In genomic region chr12:11767029-11767724, GRCh38 we compare ENCODE assay signal across 11 cellular contexts.
DNase-seq lines count a peak whose midpoint lies in the region; ATAC-seq and TF ChIP-seq lines count a peak whose summit lies in the region.
"Had no signal": no experiment of that assay in that cellular context is flagged by ENCODE, and none has a peak within 500 bp of the region (broad histone marks: within the 10 kb centered on the region; RNA-seq: fewer than 3 reads in every experiment).

No MANE protein-coding gene starts in this region.

- H3K4me2 ChIP-seq in trophoblast cell (ENCODE audit: low read length), result no peak overlapping the region

- no peak overlapping the region for H3K14ac ChIP-seq in trophoblast cell (ENCODE audit: low read length)

- H3K4me3 ChIP-seq in right lobe of liver (no peak overlapping the region), thyroid gland (replicated peaks in 1 of 3) (no peak overlapping the region), trophoblast cell (ENCODE audit: low read depth, low read length) (no peak overlapping the region)

- peaks cover 100% of the 10 kb centered on the region for H3K4me1 Mint-ChIP-seq in activated T-cell treated with anti-CD3 and anti-CD28 coated beads, Interleukin-2, amount 50 U/mL, for 72 hours (ENCODE audit: low read depth)

- H2BK5ac ChIP-seq in trophoblast cell (ENCODE audit: low read depth, low read length, poor library complexity), result no peak overlapping the region

- H3K4me1 ChIP-seq in right lobe of liver, result peaks cover 0 to 31% (median 4%) of the 10 kb centered on the region in 4 donors
- peaks cover 0 to 51% of the 10 kb centered on the region in 2 donors for H3K4me1 ChIP-seq in thyroid gland
- H3K4me1 ChIP-seq in trophoblast cell (ENCODE audit: control insufficient read depth in 1 of 2, insufficient read depth in 2 of 2, low read length in 2 of 2), result peaks cover 9 to 18% of the 10 kb centered on the region in 2 experiments

- intact Hi-C loops in right lobe of liver (cut with DNase I) (no loop called here), thyroid gland (cut with DNase I) (no loop called here)

- no peak overlapping the region for H3K18ac ChIP-seq in trophoblast cell (ENCODE audit: low read length)

- 56% methylated on average over 4 of the region's 4 CpGs for WGBS in right lobe of liver (ENCODE audit: insufficient coverage, low coverage, low lambda C conversion rate, missing lambda C conversion rate)
- 88 to 95% methylated on average over 4 of the region's 4 CpGs for WGBS in thyroid gland, 2 donors
- no CpG with 5 or more reads among the region's 4 CpGs for WGBS in trophoblast cell (ENCODE audit: extremely low coverage, insufficient coverage, insufficient read length)

- H2BK120ac ChIP-seq in trophoblast cell (ENCODE audit: insufficient read depth, low read length, poor library complexity), result no peak overlapping the region

- H3K27ac ChIP-seq in right lobe of liver (peak overlapping the region in 2 of 3 donors; percentile 64 to 77), thyroid gland (peak overlapping the region in 2 of 3 donors; percentile 44 to 51), trophoblast cell (ENCODE audit: low read depth, low read length) (no peak overlapping the region)

- H3K79me1 ChIP-seq in trophoblast cell (ENCODE audit: low read length), result peaks cover 5% of the 10 kb centered on the region

- no peaks in the 10 kb centered on the region for H3K9me3 ChIP-seq in right lobe of liver
- no peaks in the 10 kb centered on the region for H3K9me3 ChIP-seq in thyroid gland
- no peaks in the 10 kb centered on the region for H3K9me3 ChIP-seq in trophoblast cell (ENCODE audit: insufficient read depth, low read depth, low read length)

- no peak overlapping the region for H2BK12ac ChIP-seq in trophoblast cell (ENCODE audit: low read length)

- no peak overlapping the region for H2AFZ ChIP-seq in trophoblast cell (ENCODE audit: insufficient read depth, low read length, poor library complexity)

- H3K9me3 Mint-ChIP-seq in activated T-cell treated with anti-CD3 and anti-CD28 coated beads, Interleukin-2, amount 50 U/mL, for 72 hours, result no peaks in the 10 kb centered on the region
- no peaks in the 10 kb centered on the region for H3K9me3 Mint-ChIP-seq in activated naive CD4-positive, alpha-beta T cell treated with anti-CD3 and anti-CD28 coated beads, Interleukin-2, amount 50 U/mL, for 72 hours

- TF ChIP-seq POLR2A in right lobe of liver (IDR thresholded peaks at IDR 0.05) (no peak), thyroid gland (IDR thresholded peaks at IDR 0.05) (no peak)

- H4K91ac ChIP-seq in trophoblast cell (ENCODE audit: low read depth, low read length), result no peak overlapping the region

- H3K36me3 Mint-ChIP-seq in activated T-cell treated with anti-CD3 and anti-CD28 coated beads, Interleukin-2, amount 50 U/mL, for 72 hours (ENCODE audit: insufficient read depth in 2 of 2), result peaks cover 3 to 18% of the 10 kb centered on the region in 2 donors
- H3K36me3 Mint-ChIP-seq in activated naive CD4-positive, alpha-beta T cell treated with anti-CD3 and anti-CD28 coated beads, Interleukin-2, amount 50 U/mL, for 72 hours, result peaks cover 17 to 58% of the 10 kb centered on the region in 2 donors

- no peak overlapping the region for H3K23ac ChIP-seq in trophoblast cell (ENCODE audit: low read length)

- no peak for DNase-seq in activated T-cell treated with anti-CD3 and anti-CD28 coated beads, Interleukin-2, amount 50 U/mL, for 72 hours
- DNase-seq in activated T-cell treated with anti-CD3 and anti-CD28 coated beads, Interleukin-2, amount 50 U/mL, for 1 hour, result no peak
- no peak for DNase-seq in activated naive CD4-positive, alpha-beta T cell treated with anti-CD3 and anti-CD28 coated beads, Interleukin-2, amount 50 U/mL, for 72 hours (ENCODE audit: low spot score in 2 of 2)
- DNase-seq in right lobe of liver (no peak), thyroid gland (no peak), trophoblast cell (no peak), NCI-H510A (lab: John Stamatoyannopoulos, UW) (no peak)
- DNase-seq: activated CD4-positive, alpha-beta T cell treated with anti-CD3 and anti-CD28 coated beads, Interleukin-2, amount 10 ng/mL, durations not matched to agents 7 days and 5 days; NCI-H187 had no signal

- H3K4me3 Mint-ChIP-seq in activated T-cell treated with anti-CD3 and anti-CD28 coated beads, Interleukin-2, amount 50 U/mL, for 72 hours, result peak overlapping the region; percentile 65 to 69

- no peaks in the 10 kb centered on the region for H3K36me3 ChIP-seq in right lobe of liver
- H3K36me3 ChIP-seq in thyroid gland, result no peaks in the 10 kb centered on the region
- no peaks in the 10 kb centered on the region for H3K36me3 ChIP-seq in trophoblast cell (ENCODE audit: control insufficient read depth in 1 of 2, insufficient read depth in 2 of 2, low read length in 2 of 2)

- H3K79me2 ChIP-seq in trophoblast cell (ENCODE audit: control insufficient read depth, insufficient read depth, low read length, poor library complexity), result no peaks in the 10 kb centered on the region

- no peak overlapping the region for H4K8ac ChIP-seq in trophoblast cell (ENCODE audit: low read depth, low read length)

- TF ChIP-seq CTCF in right lobe of liver (IDR thresholded peaks at IDR 0.05), result no peak
- TF ChIP-seq CTCF in thyroid gland (IDR thresholded peaks at IDR 0.05), result no peak

- H3K4ac ChIP-seq in trophoblast cell (ENCODE audit: low read depth, low read length), result no peak overlapping the region

- H3K27me3 Mint-ChIP-seq in activated T-cell treated with anti-CD3 and anti-CD28 coated beads, Interleukin-2, amount 50 U/mL, for 72 hours (ENCODE audit: low read depth), result no peaks in the 10 kb centered on the region
- H3K27me3 Mint-ChIP-seq: activated CD4-positive, alpha-beta T cell treated with anti-CD3 and anti-CD28 coated beads, Interleukin-2, amount 10 ng/mL, durations not matched to agents 7 days and 5 days had no signal

- H4K12ac ChIP-seq in trophoblast cell (ENCODE audit: low read depth, low read length), result no peak overlapping the region

- peak overlapping the region; percentile 71 for H3K27ac Mint-ChIP-seq in activated T-cell treated with anti-CD3 and anti-CD28 coated beads, Interleukin-2, amount 50 U/mL, for 72 hours
- H3K27ac Mint-ChIP-seq in activated naive CD4-positive, alpha-beta T cell treated with anti-CD3 and anti-CD28 coated beads, Interleukin-2, amount 50 U/mL, for 72 hours, result peak overlapping the region; percentile 80 to 90

- no peak overlapping the region for H2AK5ac ChIP-seq in trophoblast cell (ENCODE audit: low read length)

- no peak for ATAC-seq in activated T-cell treated with anti-CD3 and anti-CD28 coated beads, Interleukin-2, amount 50 U/mL, for 72 hours (replicated peaks in 1 of 2)
- ATAC-seq in activated naive CD4-positive, alpha-beta T cell treated with anti-CD3 and anti-CD28 coated beads, Interleukin-2, amount 50 U/mL, for 72 hours, result no peak
- ATAC-seq in right lobe of liver (peak in 2 of 4 donors; percentile 21 to 43), HG02623 (IDR thresholded peaks at IDR 0.05; ENCODE audit: unreplicated experiment) (no peak)
- ATAC-seq: HCT116 had no signal

- H3K27me3 ChIP-seq in right lobe of liver (no peaks in the 10 kb centered on the region), thyroid gland (no peaks in the 10 kb centered on the region), trophoblast cell (ENCODE audit: insufficient read depth, low read length) (no peaks in the 10 kb centered on the region)

- H3K9ac ChIP-seq in trophoblast cell (ENCODE audit: low read length), result no peak overlapping the region
